Comparison of ENCODE assay signal across 34 cellular contexts in the genomic region with DNA sequence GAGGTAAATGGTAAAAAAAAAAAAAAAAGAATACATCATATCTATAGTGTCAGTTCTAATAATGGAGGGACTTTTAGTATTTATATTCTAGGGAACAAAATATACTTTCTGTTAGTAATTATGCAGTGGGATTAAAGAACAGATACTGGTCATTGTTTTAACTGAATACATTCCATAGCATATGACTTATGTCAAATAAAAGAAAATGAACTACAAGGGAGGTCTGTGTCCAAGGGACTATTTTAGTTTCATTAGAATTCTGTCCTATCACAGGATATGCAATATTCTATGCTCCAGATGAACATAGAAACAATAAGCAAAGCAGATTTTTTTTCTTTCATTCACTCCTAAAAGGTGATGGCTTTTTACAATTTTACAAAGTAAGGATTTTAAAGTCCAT.
"Had no signal": no experiment of that assay in that cellular context is flagged by ENCODE, and none has a peak within 500 bp of the region (broad histone marks: within the 10 kb centered on the region; RNA-seq: fewer than 3 reads in every experiment).

No MANE protein-coding gene starts in this region.

- H3K36me3 Mint-ChIP-seq: activated CD4-positive, alpha-beta memory T cell treated with anti-CD3 and anti-CD28 coated beads for 36 hours; activated CD8-positive, alpha-beta memory T cell treated with anti-CD3 and anti-CD28 coated beads, Interleukin-2, amount 10 ng/mL, durations not matched to agents 7 days and 5 days; activated naive CD4-positive, alpha-beta T cell treated with anti-CD3 and anti-CD28 coated beads, Interleukin-2, amount 50 U/mL, for 24 hours; activated naive CD8-positive, alpha-beta T cell treated with anti-CD3 and anti-CD28 coated beads for 36 hours; brain had no signal

- DNase-seq: activated CD4-positive, alpha-beta memory T cell treated with anti-CD3 and anti-CD28 coated beads for 36 hours; activated CD4-positive, alpha-beta T cell treated with anti-CD3 and anti-CD28 coated beads for 36 hours; activated CD4-positive, alpha-beta T cell treated with anti-CD3 and anti-CD28 coated beads, Interleukin-2, amount 10 ng/mL, durations not matched to agents 24 days and 14 days; activated CD4-positive, CD25-positive, alpha-beta regulatory T cell; activated CD4-positive, CD25-positive, alpha-beta regulatory T cell treated with anti-CD3 and anti-CD28 coated beads, Interleukin-2, amount 50 U/mL, for 72 hours; activated CD8-positive, alpha-beta memory T cell treated with anti-CD3 and anti-CD28 coated beads, Interleukin-2, amount 10 ng/mL, durations not matched to agents 7 days and 5 days; activated CD8-positive, alpha-beta memory T cell treated with anti-CD3 and anti-CD28 coated beads, Interleukin-2, amount 50 U/mL, for 4 hours; activated CD8-positive, alpha-beta T cell treated with anti-CD3 and anti-CD28 coated beads, Interleukin-2, amount 10 ng/mL, durations not matched to agents 7 days and 5 days; activated effector memory CD4-positive, alpha-beta T cell treated with anti-CD3 and anti-CD28 coated beads, Interleukin-2, amount 50 U/mL, for 16 hours; activated naive CD4-positive, alpha-beta T cell treated with anti-CD3 and anti-CD28 coated beads for 36 hours; activated naive CD8-positive, alpha-beta T cell treated with anti-CD3 and anti-CD28 coated beads for 36 hours; activated naive CD8-positive, alpha-beta T cell treated with anti-CD3 and anti-CD28 coated beads, Interleukin-2, amount 50 U/mL, for 24 hours; activated T-cell treated with anti-CD3 and anti-CD28 coated beads, Interleukin-2, amount 50 U/mL, for 1 hour; activated T-cell treated with anti-CD3 and anti-CD28 coated beads, Interleukin-2, amount 50 U/mL, for 48 hours; adrenal gland; amygdala; aorta; central memory CD4-positive, alpha-beta T cell; cerebellar nuclear complex; colonic mucosa; dorsolateral prefrontal cortex; effector memory CD4-positive, alpha-beta T cell; endodermal cell; foreskin fibroblast; T-helper 2 cell had no signal

- H3K27ac ChIP-seq: adrenal gland, breast epithelium, cardiac muscle cell, colonic mucosa, dorsolateral prefrontal cortex, gastroesophageal sphincter had no signal

- H3K4me1 Mint-ChIP-seq: activated CD4-positive, alpha-beta T cell treated with anti-CD3 and anti-CD28 coated beads for 36 hours; activated CD4-positive, alpha-beta T cell treated with anti-CD3 and anti-CD28 coated beads, Interleukin-2, amount 10 ng/mL, durations not matched to agents 24 days and 14 days; activated CD8-positive, alpha-beta memory T cell treated with anti-CD3 and anti-CD28 coated beads, Interleukin-2, amount 10 ng/mL, durations not matched to agents 7 days and 5 days; activated naive CD4-positive, alpha-beta T cell treated with anti-CD3 and anti-CD28 coated beads, Interleukin-2, amount 50 U/mL, for 24 hours; activated naive CD8-positive, alpha-beta T cell treated with anti-CD3 and anti-CD28 coated beads for 36 hours; activated naive CD8-positive, alpha-beta T cell treated with anti-CD3 and anti-CD28 coated beads, Interleukin-2, amount 50 U/mL, for 24 hours; endodermal cell had no signal

- H3K4me3 ChIP-seq: adrenal gland, breast epithelium, cardiac muscle cell, colonic mucosa, dorsolateral prefrontal cortex, gastroesophageal sphincter had no signal

- H3K27me3 Mint-ChIP-seq: activated naive CD4-positive, alpha-beta T cell treated with anti-CD3 and anti-CD28 coated beads, Interleukin-2, amount 50 U/mL, for 24 hours; activated naive CD8-positive, alpha-beta T cell treated with anti-CD3 and anti-CD28 coated beads, Interleukin-2, amount 50 U/mL, for 24 hours; dendritic cell treated with granulocyte-macrophage colony-stimulating factor and Interleukin-4, amounts not matched to agents 40 ng/mL and 50 ng/mL, for 4 days had no signal

- H3K27me3 ChIP-seq: adrenal gland, breast epithelium, cardiac muscle cell, colonic mucosa, dorsolateral prefrontal cortex, gastroesophageal sphincter had no signal

- H3K36me3 ChIP-seq: adrenal gland, breast epithelium, cardiac muscle cell, colonic mucosa, gastroesophageal sphincter had no signal

- H3K9me3 Mint-ChIP-seq: activated CD4-positive, alpha-beta memory T cell treated with anti-CD3 and anti-CD28 coated beads for 36 hours; activated CD4-positive, alpha-beta T cell treated with anti-CD3 and anti-CD28 coated beads, Interleukin-2, amount 10 ng/mL, durations not matched to agents 24 days and 14 days; activated naive CD4-positive, alpha-beta T cell treated with anti-CD3 and anti-CD28 coated beads for 36 hours; activated naive CD4-positive, alpha-beta T cell treated with anti-CD3 and anti-CD28 coated beads, Interleukin-2, amount 50 U/mL, for 24 hours; activated naive CD8-positive, alpha-beta T cell treated with anti-CD3 and anti-CD28 coated beads for 36 hours; activated naive CD8-positive, alpha-beta T cell treated with anti-CD3 and anti-CD28 coated beads, Interleukin-2, amount 50 U/mL, for 24 hours; activated T-helper 1 cell treated with anti-CD3 and anti-CD28 coated beads, Interleukin-12 subunit alpha, Interleukin-12 subunit beta, Interleukin-2, Interleukin-4 antibody, amounts not matched to agents 30 ng/mL and 10 ng/mL and 1 ng/mL, durations not matched to agents 14 hours and 24 hours and 36 hours; activated T-helper 2 cell treated with anti-CD3 and anti-CD28 coated beads, Interferon-gamma antibody, Interleukin-2, Interleukin-4, amounts not matched to agents 10 μg/mL and 5 μg/mL and 100 μg/mL, durations not matched to agents 14 hours and 24 hours and 36 hours; brain; dendritic cell treated with granulocyte-macrophage colony-stimulating factor and Interleukin-4, amounts not matched to agents 40 ng/mL and 50 ng/mL, for 4 days; endodermal cell had no signal

- H3K27ac Mint-ChIP-seq: activated CD4-positive, alpha-beta memory T cell treated with anti-CD3 and anti-CD28 coated beads for 36 hours; activated CD4-positive, alpha-beta T cell treated with anti-CD3 and anti-CD28 coated beads for 36 hours; activated CD4-positive, alpha-beta T cell treated with anti-CD3 and anti-CD28 coated beads, Interleukin-2, amount 10 ng/mL, durations not matched to agents 24 days and 14 days; activated CD8-positive, alpha-beta memory T cell treated with anti-CD3 and anti-CD28 coated beads, Interleukin-2, amount 10 ng/mL, durations not matched to agents 7 days and 5 days; activated CD8-positive, alpha-beta T cell treated with anti-CD3 and anti-CD28 coated beads, Interleukin-2, amount 10 ng/mL, durations not matched to agents 7 days and 5 days; activated naive CD4-positive, alpha-beta T cell treated with anti-CD3 and anti-CD28 coated beads for 36 hours; activated naive CD4-positive, alpha-beta T cell treated with anti-CD3 and anti-CD28 coated beads, Interleukin-2, amount 50 U/mL, for 24 hours; activated naive CD8-positive, alpha-beta T cell treated with anti-CD3 and anti-CD28 coated beads for 36 hours; activated naive CD8-positive, alpha-beta T cell treated with anti-CD3 and anti-CD28 coated beads, Interleukin-2, amount 50 U/mL, for 24 hours; activated T-helper 1 cell treated with anti-CD3 and anti-CD28 coated beads, Interleukin-12 subunit alpha, Interleukin-12 subunit beta, Interleukin-2, Interleukin-4 antibody, amounts not matched to agents 30 ng/mL and 10 ng/mL and 1 ng/mL, durations not matched to agents 14 hours and 24 hours and 36 hours; activated T-helper 2 cell treated with anti-CD3 and anti-CD28 coated beads, Interferon-gamma antibody, Interleukin-2, Interleukin-4, amounts not matched to agents 10 μg/mL and 5 μg/mL and 100 μg/mL, durations not matched to agents 14 hours and 24 hours and 36 hours; brain; endodermal cell had no signal

- H3K9me3 ChIP-seq: adrenal gland, breast epithelium, colonic mucosa, gastroesophageal sphincter had no signal

- ATAC-seq: activated CD4-positive, alpha-beta T cell treated with anti-CD3 and anti-CD28 coated beads for 36 hours; activated CD8-positive, alpha-beta memory T cell treated with anti-CD3 and anti-CD28 coated beads, Interleukin-2, amount 10 ng/mL, durations not matched to agents 7 days and 5 days; activated CD8-positive, alpha-beta T cell treated with anti-CD3 and anti-CD28 coated beads, Interleukin-2, amount 10 ng/mL, durations not matched to agents 7 days and 5 days; activated naive CD8-positive, alpha-beta T cell treated with anti-CD3 and anti-CD28 coated beads, Interleukin-2, amount 50 U/mL, for 24 hours; esophagus mucosa; gastroesophageal sphincter had no signal

- H3K4me1 ChIP-seq: adrenal gland, breast epithelium, colonic mucosa, gastroesophageal sphincter had no signal

- H3K4me3 Mint-ChIP-seq: activated CD4-positive, alpha-beta memory T cell treated with anti-CD3 and anti-CD28 coated beads for 36 hours; activated CD4-positive, alpha-beta T cell treated with anti-CD3 and anti-CD28 coated beads for 36 hours; activated CD4-positive, alpha-beta T cell treated with anti-CD3 and anti-CD28 coated beads, Interleukin-2, amount 10 ng/mL, durations not matched to agents 24 days and 14 days; activated CD8-positive, alpha-beta memory T cell treated with anti-CD3 and anti-CD28 coated beads, Interleukin-2, amount 10 ng/mL, durations not matched to agents 7 days and 5 days; activated CD8-positive, alpha-beta T cell treated with anti-CD3 and anti-CD28 coated beads, Interleukin-2, amount 10 ng/mL, durations not matched to agents 7 days and 5 days; activated naive CD4-positive, alpha-beta T cell treated with anti-CD3 and anti-CD28 coated beads for 36 hours; activated naive CD4-positive, alpha-beta T cell treated with anti-CD3 and anti-CD28 coated beads, Interleukin-2, amount 50 U/mL, for 24 hours; activated naive CD8-positive, alpha-beta T cell treated with anti-CD3 and anti-CD28 coated beads for 36 hours; activated naive CD8-positive, alpha-beta T cell treated with anti-CD3 and anti-CD28 coated beads, Interleukin-2, amount 50 U/mL, for 24 hours; activated T-helper 1 cell treated with anti-CD3 and anti-CD28 coated beads, Interleukin-12 subunit alpha, Interleukin-12 subunit beta, Interleukin-2, Interleukin-4 antibody, amounts not matched to agents 30 ng/mL and 10 ng/mL and 1 ng/mL, durations not matched to agents 14 hours and 24 hours and 36 hours; brain; dendritic cell treated with granulocyte-macrophage colony-stimulating factor and Interleukin-4, amounts not matched to agents 40 ng/mL and 50 ng/mL, for 4 days; endodermal cell had no signal
